Comparison of ENCODE assay signal across 32 cellular contexts in the genomic region with DNA sequence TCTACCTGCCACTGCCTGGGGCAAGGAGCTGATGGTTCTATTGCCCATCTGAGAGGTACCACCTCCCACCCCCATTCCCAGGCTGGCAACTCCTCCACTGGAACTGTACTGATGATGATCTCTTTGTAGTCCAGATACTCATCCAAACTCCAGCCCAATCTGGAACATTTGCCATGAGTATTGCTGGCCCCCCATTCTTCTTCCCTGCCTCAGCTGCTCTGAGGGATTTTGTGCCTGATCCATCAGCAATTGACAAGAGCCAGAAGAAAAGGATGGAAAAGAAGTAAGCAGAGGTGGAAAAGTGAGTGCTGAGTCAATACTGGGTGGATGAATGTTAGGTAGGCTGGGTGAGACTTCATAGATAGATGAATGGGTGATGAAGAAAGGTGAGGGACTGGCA.
"Had no signal": no experiment of that assay in that cellular context is flagged by ENCODE, and none has a peak within 500 bp of the region (broad histone marks: within the 10 kb centered on the region; RNA-seq: fewer than 3 reads in every experiment).

No MANE protein-coding gene starts in this region.

- DNase-seq: activated effector memory CD4-positive, alpha-beta T cell treated with anti-CD3 and anti-CD28 coated beads, Interleukin-2, amount 50 U/mL, for 16 hours; activated effector memory CD4-positive, alpha-beta T cell treated with Interleukin-2 at 50 U/mL for 16 hours; activated gamma-delta T cell; activated gamma-delta T cell treated with Interleukin-2 at 50 U/mL for 16 hours; activated naive CD4-positive, alpha-beta T cell; activated naive CD4-positive, alpha-beta T cell treated with anti-CD3 and anti-CD28 coated beads for 36 hours; activated naive CD4-positive, alpha-beta T cell treated with anti-CD3 and anti-CD28 coated beads, Interleukin-2, amount 10 ng/mL, durations not matched to agents 7 days and 5 days; activated naive CD4-positive, alpha-beta T cell treated with anti-CD3 and anti-CD28 coated beads, Interleukin-2, amount 50 U/mL, for 16 hours; activated naive CD4-positive, alpha-beta T cell treated with Interleukin-2 at 50 U/mL for 16 hours; activated naive CD8-positive, alpha-beta T cell treated with anti-CD3 and anti-CD28 coated beads for 36 hours; activated naive CD8-positive, alpha-beta T cell treated with anti-CD3 and anti-CD28 coated beads, Interleukin-2, amount 10 ng/mL, durations not matched to agents 7 days and 5 days; activated naive CD8-positive, alpha-beta T cell treated with anti-CD3 and anti-CD28 coated beads, Interleukin-2, amount 50 U/mL, for 24 hours; activated T-cell treated with anti-CD3 and anti-CD28 coated beads for 4 hours; activated T-cell treated with anti-CD3 and anti-CD28 coated beads, Interleukin-2, amount 50 U/mL, for 24 hours; activated T-cell treated with anti-CD3 and anti-CD28 coated beads, Interleukin-2, amount 50 U/mL, for 4 hours; activated T-cell treated with anti-CD3 and anti-CD28 coated beads, Interleukin-2, amount 50 U/mL, for 48 hours; activated T-cell treated with anti-CD3 and anti-CD28 coated beads, Interleukin-2, amount 50 U/mL, for 72 hours; adrenal gland; amniotic stem cell; amygdala; anterior cingulate cortex; aorta; body of pancreas; brain microvascular endothelial cell; caudate nucleus; central memory CD4-positive, alpha-beta T cell; cerebellar nuclear complex had no signal

- H3K4me3 ChIP-seq: adrenal gland, ascending aorta, body of pancreas, breast epithelium, cardiac muscle cell had no signal

- ATAC-seq: activated naive CD4-positive, alpha-beta T cell treated with anti-CD3 and anti-CD28 coated beads, Interleukin-2, amount 50 U/mL, for 72 hours; activated naive CD8-positive, alpha-beta T cell treated with anti-CD3 and anti-CD28 coated beads, Interleukin-2, amount 50 U/mL, for 24 hours; activated T-cell treated with anti-CD3 and anti-CD28 coated beads, Interleukin-2, amount 50 U/mL, for 4 hours; activated T-cell treated with anti-CD3 and anti-CD28 coated beads, Interleukin-2, amount 50 U/mL, for 72 hours; activated T-helper 17 cell treated with anti-CD3 and anti-CD28 coated beads, Interleukin-2, amount 50 U/mL, for 72 hours; body of pancreas had no signal

- H3K36me3 ChIP-seq: adrenal gland, ascending aorta, brain microvascular endothelial cell, breast epithelium, cardiac muscle cell had no signal

- H3K27me3 ChIP-seq: adrenal gland, ascending aorta, body of pancreas, brain microvascular endothelial cell, breast epithelium, cardiac muscle cell had no signal

- H3K27ac ChIP-seq: adrenal gland, ascending aorta, body of pancreas, brain microvascular endothelial cell, breast epithelium, cardiac muscle cell had no signal

- H3K9me3 ChIP-seq: adrenal gland, ascending aorta, body of pancreas, breast epithelium had no signal

- H3K4me1 ChIP-seq: adrenal gland, ascending aorta, body of pancreas, breast epithelium had no signal
